31 cellular contexts compared by ENCODE assay signal in genomic region chr3:113034011-113034410, GRCh38. TPM values are rescaled to one million over a fixed set of nuclear protein-coding genes. Genes with fewer than 3 reads are reported as not detected.
"Had no signal": no experiment of that assay in that cellular context is flagged by ENCODE, and none has a peak within 500 bp of the region (broad histone marks: within the 10 kb centered on the region; RNA-seq: fewer than 3 reads in every experiment).

No MANE protein-coding gene starts in this region.

- H3K36me3 ChIP-seq: cardiac muscle cell, gastrocnemius medialis, neural progenitor cell, sigmoid colon, thyroid gland, upper lobe of right lung had no signal

- DNase-seq: activated CD4-positive, alpha-beta memory T cell treated with anti-CD3 and anti-CD28 coated beads, Interleukin-2, amount 10 ng/mL, durations not matched to agents 7 days and 5 days; activated CD4-positive, alpha-beta T cell treated with anti-CD3 and anti-CD28 coated beads for 1 hour; activated CD4-positive, alpha-beta T cell treated with anti-CD3 and anti-CD28 coated beads, Interleukin-2, amount 10 ng/mL, durations not matched to agents 7 days and 5 days; activated naive CD4-positive, alpha-beta T cell; activated T-cell treated with anti-CD3 and anti-CD28 coated beads, Interleukin-2, amount 50 U/mL, for 48 hours; aorta; body of pancreas; gastrocnemius medialis; hippocampal formation; kidney; left colon; naive thymus-derived CD8-positive, alpha-beta T cell; occipital lobe; psoas muscle; sigmoid colon; stimulated activated CD4-positive, alpha-beta T cell treated with anti-CD3 and anti-CD28 coated beads, Interleukin-1b, Interleukin-23, amount 100 ng/mL, for 48 hours; stimulated activated CD4-positive, alpha-beta T cell treated with anti-CD3 and anti-CD28 coated beads, Interleukin-4, amount 100 ng/mL, for 4 hours; stimulated activated CD8-positive, alpha-beta memory T cell treated with anti-CD3 and anti-CD28 coated beads, Interleukin-4, amount 100 ng/mL, for 48 hours; stimulated activated naive CD8-positive, alpha-beta T cell treated with anti-CD3 and anti-CD28 coated beads, Interleukin-15, amount 100 ng/mL, for 72 hours; T-helper 17 cell; T1000; thyroid gland; upper lobe of right lung had no signal

- H2AFZ ChIP-seq: neural progenitor cell, parathyroid adenoma had no signal

- H3K4me1 ChIP-seq: body of pancreas, gastrocnemius medialis, neural progenitor cell, parathyroid adenoma, psoas muscle, sigmoid colon, thyroid gland, upper lobe of right lung had no signal

- H3K4me3 ChIP-seq: body of pancreas, cardiac muscle cell, gastrocnemius medialis, neural progenitor cell, psoas muscle, sigmoid colon, smooth muscle cell, thyroid gland, upper lobe of right lung had no signal

- H3K9me3 ChIP-seq: body of pancreas, gastrocnemius medialis, psoas muscle, sigmoid colon, thyroid gland, upper lobe of right lung had no signal

- H3K27me3 ChIP-seq: body of pancreas, cardiac muscle cell, gastrocnemius medialis, neural progenitor cell, sigmoid colon, thyroid gland, upper lobe of right lung had no signal

- H3K9ac ChIP-seq: neural progenitor cell, parathyroid adenoma had no signal

- H3K27ac ChIP-seq: body of pancreas, cardiac muscle cell, gastrocnemius medialis, neural progenitor cell, parathyroid adenoma, psoas muscle, sigmoid colon, thyroid gland, upper lobe of right lung had no signal

- ATAC-seq: activated naive CD4-positive, alpha-beta T cell treated with anti-CD3 and anti-CD28 coated beads, Interleukin-2, amount 50 U/mL, for 72 hours; body of pancreas; esophagus mucosa; gastrocnemius medialis; left colon; naive thymus-derived CD8-positive, alpha-beta T cell; psoas muscle; stimulated activated memory B cell treated with anti-CD40 and anti-IgM and Interleukin-4, amounts not matched to agents 10 μg/mL and 1 μg/mL and 100 μg/mL, for 72 hours; stimulated activated naive CD8-positive, alpha-beta T cell treated with anti-CD3 and anti-CD28 coated beads, Interleukin-15, amount 100 ng/mL, for 72 hours; T-helper 17 cell; upper lobe of right lung had no signal

- H3K4me2 ChIP-seq: neural progenitor cell, smooth muscle cell had no signal

RNA-seq across cellular contexts. Expression of gene CD200R1, which starts 59.1 kb away (rescaled TPM):
- total RNA-seq: endothelial cell of umbilical vein had no signal
- polyA plus RNA-seq: cardiac muscle cell, endothelial cell of umbilical vein, smooth muscle cell had no signal
